In genomic region chr18:57853133-57853532, GRCh38 we compare ENCODE assay signal across 7 cellular contexts.
"Had no signal": no experiment of that assay in that cellular context is flagged by ENCODE, and none has a peak within 500 bp of the region (broad histone marks: within the 10 kb centered on the region; RNA-seq: fewer than 3 reads in every experiment).

No MANE protein-coding gene starts in this region.

- DNase-seq: IMR-90, KBM-7, KG1 had no signal

- H3K27ac ChIP-seq: HL-60, KMS-11 had no signal

- H3K4me2 ChIP-seq: KMS-11 had no signal

- H3K4me3 ChIP-seq: K562 had no signal

- ATAC-seq: K562 had no signal

- FAIRE-seq: HTR-8/SVneo, K562 had no signal

- H3K9ac ChIP-seq: KMS-11 had no signal
